23 cellular contexts compared by ENCODE assay signal in the genomic region with DNA sequence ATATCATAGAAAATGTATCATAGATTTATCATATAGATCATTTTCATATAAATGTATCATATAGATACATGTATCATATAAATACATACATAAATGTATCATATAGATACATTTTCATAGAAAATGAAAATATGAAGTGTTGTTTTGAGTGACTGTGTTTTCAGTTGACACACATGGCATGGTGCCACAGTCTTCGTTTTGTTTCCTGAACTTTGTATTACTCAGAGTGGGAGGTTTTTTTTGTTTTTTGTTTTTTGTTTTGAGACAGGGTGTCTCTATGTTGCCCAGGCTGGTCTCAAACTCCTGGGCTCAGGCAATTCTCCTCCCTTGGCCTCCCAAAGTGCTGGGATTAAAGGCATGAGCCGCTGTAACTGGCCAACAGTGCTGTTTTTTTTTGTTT. TPM values are rescaled to one million over a fixed set of nuclear protein-coding genes. Genes with fewer than 3 reads are reported as not detected.
DNase-seq lines count a peak whose midpoint lies in the region; ATAC-seq and TF ChIP-seq lines count a peak whose summit lies in the region.
"Had no signal": no experiment of that assay in that cellular context is flagged by ENCODE, and none has a peak within 500 bp of the region (broad histone marks: within the 10 kb centered on the region; RNA-seq: fewer than 3 reads in every experiment).

No MANE protein-coding gene starts in this region.

- no peak overlapping the region for H3K4me3 ChIP-seq in fibroblast of mammary gland (ENCODE audit: control insufficient read depth, low read depth, low read length)
- H3K4me3 ChIP-seq in subcutaneous abdominal adipose tissue (ENCODE audit: low read depth in 1 of 5, low read length in 5 of 5), result no peak overlapping the region
- H3K4me3 ChIP-seq: psoas muscle, SK-N-MC, tibial artery had no signal

- peaks cover 0 to 4% (median 0%) of the 10 kb centered on the region in 5 donors for H3K36me3 ChIP-seq in subcutaneous abdominal adipose tissue (ENCODE audit: control insufficient read depth in 5 of 5, insufficient read depth in 5 of 5, low read length in 5 of 5)
- H3K36me3 ChIP-seq: tibial artery had no signal

- TF ChIP-seq CTCF in fibroblast of mammary gland (conservative IDR thresholded peaks at IDR 0.05; ENCODE audit: control insufficient read depth, insufficient read depth, low read depth, low read length), result no peak

- intact Hi-C loops in activated T-helper 2 cell treated with anti-CD3 and anti-CD28 coated beads, Interferon-gamma antibody, Interleukin-2, Interleukin-4, amounts not matched to agents 10 μg/mL and 5 μg/mL and 100 μg/mL, durations not matched to agents 14 hours and 24 hours and 36 hours (cut with micrococcal nuclease), result no loop called here

- peaks cover 11% of the 10 kb centered on the region for H3K4me1 Mint-ChIP-seq in activated T-helper 2 cell treated with anti-CD3 and anti-CD28 coated beads, Interferon-gamma antibody, Interleukin-2, Interleukin-4, amounts not matched to agents 10 μg/mL and 5 μg/mL and 100 μg/mL, durations not matched to agents 14 hours and 24 hours and 36 hours (ENCODE audit: low read depth)

- no peak overlapping the region for H3K9ac ChIP-seq in subcutaneous abdominal adipose tissue (ENCODE audit: low read length in 5 of 5)

- peaks cover 0 to 30% (median 27%) of the 10 kb centered on the region in 5 donors for H3K4me1 ChIP-seq in subcutaneous abdominal adipose tissue (ENCODE audit: control insufficient read depth in 5 of 5, insufficient read depth in 5 of 5, low read length in 5 of 5)
- H3K4me1 ChIP-seq: foreskin keratinocyte, psoas muscle had no signal

- H3K27ac ChIP-seq in subcutaneous abdominal adipose tissue (ENCODE audit: low read depth, low read length), result peak overlapping the region; percentile 57
- H3K27ac ChIP-seq: foreskin keratinocyte, psoas muscle, SK-N-MC, tibial artery had no signal

- DNase-seq in stimulated activated CD4-positive, alpha-beta T cell treated with anti-CD3 and anti-CD28 coated beads, Interleukin-1b, Interleukin-23, amount 100 ng/mL, for 48 hours, result peak; percentile 37
- DNase-seq in stimulated activated CD4-positive, alpha-beta T cell treated with anti-CD3 and anti-CD28 coated beads, Interleukin-4, amount 100 ng/mL, for 4 hours, result no peak
- no peak for DNase-seq in activated T-helper 2 cell treated with anti-CD3 and anti-CD28 coated beads, Interferon-gamma antibody, Interleukin-2, Interleukin-4, amounts not matched to agents 10 μg/mL and 5 μg/mL and 100 μg/mL, durations not matched to agents 14 hours and 24 hours and 36 hours (ENCODE audit: low spot score)
- DNase-seq in fibroblast of mammary gland (ENCODE audit: low read depth), result peak; percentile 53
- DNase-seq in NCI-H2029 (lab: John Stamatoyannopoulos, UW), result no peak
- no peak for DNase-seq in T1000 (lab: John Stamatoyannopoulos, UW)
- DNase-seq: activated CD4-positive, alpha-beta T cell treated with anti-CD3 and anti-CD28 coated beads, Interleukin-2, amount 50 U/mL, for 1 hour; foreskin keratinocyte; H9; NCI-H1092 treated with DMSO at 0.1 percent for 48 hours; NCI-H187 treated with DMSO at 0.1 percent for 48 hours; NCI-H2227 treated with DMSO at 0.1 percent for 48 hours; NCI-H69; psoas muscle; T-helper 17 cell; tibial artery had no signal

- no peak overlapping the region for H3K4me3 Mint-ChIP-seq in activated T-helper 2 cell treated with anti-CD3 and anti-CD28 coated beads, Interferon-gamma antibody, Interleukin-2, Interleukin-4, amounts not matched to agents 10 μg/mL and 5 μg/mL and 100 μg/mL, durations not matched to agents 14 hours and 24 hours and 36 hours (ENCODE audit: low read depth)
- H3K4me3 Mint-ChIP-seq: central memory CD8-positive, alpha-beta T cell; H9; T-helper 17 cell had no signal

- peak overlapping the region; percentile 42 for H3K27ac Mint-ChIP-seq in activated T-helper 2 cell treated with anti-CD3 and anti-CD28 coated beads, Interferon-gamma antibody, Interleukin-2, Interleukin-4, amounts not matched to agents 10 μg/mL and 5 μg/mL and 100 μg/mL, durations not matched to agents 14 hours and 24 hours and 36 hours
- H3K27ac Mint-ChIP-seq: H9, T-helper 17 cell had no signal

- H3K9me3 ChIP-seq in subcutaneous abdominal adipose tissue (ENCODE audit: control insufficient read depth in 5 of 5, low read length in 5 of 5), result peaks cover 0 to 6% (median 0%) of the 10 kb centered on the region in 5 donors
- H3K9me3 ChIP-seq: psoas muscle had no signal

- no peaks in the 10 kb centered on the region for H3K27me3 Mint-ChIP-seq in activated T-helper 2 cell treated with anti-CD3 and anti-CD28 coated beads, Interferon-gamma antibody, Interleukin-2, Interleukin-4, amounts not matched to agents 10 μg/mL and 5 μg/mL and 100 μg/mL, durations not matched to agents 14 hours and 24 hours and 36 hours (ENCODE audit: low read depth)
- H3K27me3 Mint-ChIP-seq: central memory CD8-positive, alpha-beta T cell; stimulated activated naive CD8-positive, alpha-beta T cell treated with anti-CD3 and anti-CD28 coated beads, Interleukin-15, Interleukin-2, amounts not matched to agents 100 ng/mL and 50 ng/mL, for 24 hours; T-helper 17 cell had no signal

- no peak for ATAC-seq in HG02610 (IDR thresholded peaks at IDR 0.05; ENCODE audit: unreplicated experiment)
- ATAC-seq: foreskin keratinocyte, left lobe of liver, psoas muscle, T-helper 17 cell had no signal

- H3K27me3 ChIP-seq in subcutaneous abdominal adipose tissue (ENCODE audit: control insufficient read depth in 5 of 5, insufficient read depth in 4 of 5, low read length in 5 of 5), result peaks cover 0 to 12% (median 8%) of the 10 kb centered on the region in 5 donors
- H3K27me3 ChIP-seq: foreskin keratinocyte, tibial artery had no signal

- no peaks in the 10 kb centered on the region for H3K9me3 Mint-ChIP-seq in activated T-helper 2 cell treated with anti-CD3 and anti-CD28 coated beads, Interferon-gamma antibody, Interleukin-2, Interleukin-4, amounts not matched to agents 10 μg/mL and 5 μg/mL and 100 μg/mL, durations not matched to agents 14 hours and 24 hours and 36 hours
- H3K9me3 Mint-ChIP-seq: activated naive CD4-positive, alpha-beta T cell treated with anti-CD3 and anti-CD28 coated beads, Interleukin-2, amount 50 U/mL, for 72 hours; central memory CD8-positive, alpha-beta T cell; stimulated activated naive CD8-positive, alpha-beta T cell treated with anti-CD3 and anti-CD28 coated beads, Interleukin-15, Interleukin-2, amounts not matched to agents 100 ng/mL and 50 ng/mL, for 24 hours had no signal

- peaks cover 57% of the 10 kb centered on the region for H3K36me3 Mint-ChIP-seq in activated T-helper 2 cell treated with anti-CD3 and anti-CD28 coated beads, Interferon-gamma antibody, Interleukin-2, Interleukin-4, amounts not matched to agents 10 μg/mL and 5 μg/mL and 100 μg/mL, durations not matched to agents 14 hours and 24 hours and 36 hours (ENCODE audit: low read depth)

RNA-seq across cellular contexts. Expression of gene RBM10, which starts 3.9 kb away (rescaled TPM):
- total RNA-seq in activated T-helper 2 cell treated with anti-CD3 and anti-CD28 coated beads, Interferon-gamma antibody, Interleukin-2, Interleukin-4, amounts not matched to agents 10 μg/mL and 5 μg/mL and 100 μg/mL, durations not matched to agents 14 hours and 24 hours and 36 hours, result 65.7 and 69.2 TPM in 2 replicates

RNA-seq across cellular contexts. Expression of gene NDUFB11, which starts 4.4 kb away (rescaled TPM):
- 91.7 and 98.8 TPM in 2 replicates for total RNA-seq in activated T-helper 2 cell treated with anti-CD3 and anti-CD28 coated beads, Interferon-gamma antibody, Interleukin-2, Interleukin-4, amounts not matched to agents 10 μg/mL and 5 μg/mL and 100 μg/mL, durations not matched to agents 14 hours and 24 hours and 36 hours

RNA-seq across cellular contexts. Expression of gene UBA1, which starts 44.7 kb away (rescaled TPM):
- total RNA-seq in activated T-helper 2 cell treated with anti-CD3 and anti-CD28 coated beads, Interferon-gamma antibody, Interleukin-2, Interleukin-4, amounts not matched to agents 10 μg/mL and 5 μg/mL and 100 μg/mL, durations not matched to agents 14 hours and 24 hours and 36 hours, result 242 and 250 TPM in 2 replicates

Comparison
In these comparisons a context has a peak if more than half of its experiments do, and no peak if none do; other contexts are left out.
1. DNase-seq: peak in stimulated activated CD4-positive, alpha-beta T cell treated with anti-CD3 and anti-CD28 coated beads, Interleukin-1b, Interleukin-23, amount 100 ng/mL, for 48 hours (single experiment) and fibroblast of mammary gland (single experiment); none in stimulated activated CD4-positive, alpha-beta T cell treated with anti-CD3 and anti-CD28 coated beads, Interleukin-4, amount 100 ng/mL, for 4 hours (0 of 2), activated T-helper 2 cell treated with anti-CD3 and anti-CD28 coated beads, Interferon-gamma antibody, Interleukin-2, Interleukin-4, amounts not matched to agents 10 μg/mL and 5 μg/mL and 100 μg/mL, durations not matched to agents 14 hours and 24 hours and 36 hours (single experiment), NCI-H2029 (single experiment) and T1000 (single experiment).